ENCODE assay signal across 24 cellular contexts in genomic region chr17:7224110-7224509, GRCh38. TPM values are rescaled to one million over a fixed set of nuclear protein-coding genes. Genes with fewer than 3 reads are reported as not detected.
DNase-seq lines count a peak whose midpoint lies in the region; ATAC-seq, FAIRE-seq and TF ChIP-seq lines count a peak whose summit lies in the region.
"Had no signal": no experiment of that assay in that cellular context is flagged by ENCODE, and none has a peak within 500 bp of the region (broad histone marks: within the 10 kb centered on the region; RNA-seq: fewer than 3 reads in every experiment).

No MANE protein-coding gene starts in this region.

- FAIRE-seq in H54 (lab: Jason Lieb, UNC): no peak
- FAIRE-seq: endometrium, RCC 7860 had no signal

- H3K27ac ChIP-seq in C4-2B (peak overlapping the region; percentile 100), adrenal gland (peak overlapping the region in 4 of 5 donors; percentile 38 to 100 (median 44)), heart left ventricle (peak overlapping the region in 4 of 12 donors; percentile 8 to 69 (median 18)), lower lobe of right lung (no peak overlapping the region)
- H3K27ac ChIP-seq: left lung, SK-N-MC had no signal

- 32 to 55% (median 40%) methylated on average over 1 to 10 of the region's 10 CpGs for WGBS in adrenal gland, 4 donors
- 64 to 76% (median 70%) methylated on average over 10 of the region's 10 CpGs for WGBS in heart left ventricle, 4 donors

- H3K4me3 Mint-ChIP-seq in neural crest cell: peak overlapping the region; percentile 98
- H3K4me3 Mint-ChIP-seq: activated CD4-positive, alpha-beta T cell treated with anti-CD3 and anti-CD28 coated beads, Interleukin-2, amount 10 ng/mL, durations not matched to agents 24 days and 14 days; activated naive CD8-positive, alpha-beta T cell treated with anti-CD3 and anti-CD28 coated beads for 36 hours; CD14-positive monocyte; T-helper 17 cell had no signal

- TF ChIP-seq POLR2A in adrenal gland (IDR thresholded peaks at IDR 0.05) (peak in 1 of 2 donors; percentile 27), heart left ventricle (IDR thresholded peaks at IDR 0.05) (no peak), H54 (IDR thresholded peaks at IDR 0.05; ENCODE audit: low read depth, low read length) (no peak)

- peaks cover 22% of the 10 kb centered on the region for H3K4me1 Mint-ChIP-seq in neural crest cell

- intact Hi-C loops in adrenal gland (cut with DNase I) (no loop called here), heart left ventricle (cut with DNase I) (no loop called here), lower lobe of right lung (cut with DNase I) (no loop called here)

- DNase-seq in adrenal gland (peak in 4 of 7 donors; percentile 51 to 66 (median 61)), heart left ventricle (peak in 3 of 5 donors; percentile 21 to 56 (median 24)), neural crest cell (ENCODE audit: low read depth, low spot score) (no peak), lower lobe of right lung (no peak), middle frontal gyrus (ENCODE audit: extremely low spot score, low spot score) (no peak), H54 (ENCODE audit: insufficient read length, low spot score) (no peak)
- DNase-seq: activated CD4-positive, alpha-beta T cell treated with anti-CD3 and anti-CD28 coated beads, Interleukin-2, amount 10 ng/mL, durations not matched to agents 24 days and 14 days; activated naive CD8-positive, alpha-beta T cell treated with anti-CD3 and anti-CD28 coated beads for 36 hours; head of caudate nucleus; KG1; left lung; MV-4-11; NCI-H526; T-helper 17 cell had no signal

- H3K4me3 ChIP-seq in adrenal gland (no peak overlapping the region), heart left ventricle (no peak overlapping the region), lower lobe of right lung (no peak overlapping the region)
- H3K4me3 ChIP-seq: coronary artery, left lung, mucosa of descending colon, SK-N-MC had no signal

- H3K27ac Mint-ChIP-seq in neural crest cell (ENCODE audit: unreplicated experiment): no peak overlapping the region
- H3K27ac Mint-ChIP-seq: activated CD4-positive, alpha-beta T cell treated with anti-CD3 and anti-CD28 coated beads, Interleukin-2, amount 10 ng/mL, durations not matched to agents 24 days and 14 days; activated naive CD8-positive, alpha-beta T cell treated with anti-CD3 and anti-CD28 coated beads for 36 hours; activated T-helper 2 cell treated with anti-CD3 and anti-CD28 coated beads, Interferon-gamma antibody, Interleukin-2, Interleukin-4, amounts not matched to agents 10 μg/mL and 5 μg/mL and 100 μg/mL, durations not matched to agents 14 hours and 24 hours and 36 hours; H9; T-helper 17 cell had no signal

- H3K9me3 Mint-ChIP-seq in neural crest cell: no peaks in the 10 kb centered on the region
- H3K9me3 Mint-ChIP-seq: activated CD4-positive, alpha-beta T cell treated with anti-CD3 and anti-CD28 coated beads, Interleukin-2, amount 10 ng/mL, durations not matched to agents 24 days and 14 days; activated naive CD8-positive, alpha-beta T cell treated with anti-CD3 and anti-CD28 coated beads for 36 hours; activated T-helper 2 cell treated with anti-CD3 and anti-CD28 coated beads, Interferon-gamma antibody, Interleukin-2, Interleukin-4, amounts not matched to agents 10 μg/mL and 5 μg/mL and 100 μg/mL, durations not matched to agents 14 hours and 24 hours and 36 hours; H9 had no signal

- ATAC-seq in heart left ventricle (no peak), lower lobe of right lung (no peak), HG03457 (IDR thresholded peaks at IDR 0.05; ENCODE audit: unreplicated experiment) (no peak)
- ATAC-seq: left lung, mucosa of descending colon, T-helper 17 cell had no signal

- H3K36me3 ChIP-seq in adrenal gland (replicated peaks in 1 of 2) (peaks cover 0 to 71% of the 10 kb centered on the region in 2 donors), heart left ventricle (peaks cover 0 to 84% (median 81%) of the 10 kb centered on the region in 9 donors), lower lobe of right lung (peaks cover 79% of the 10 kb centered on the region)

- H3K27me3 ChIP-seq in adrenal gland: no peaks in the 10 kb centered on the region
- no peaks in the 10 kb centered on the region for H3K27me3 ChIP-seq in heart left ventricle
- no peaks in the 10 kb centered on the region for H3K27me3 ChIP-seq in lower lobe of right lung (ENCODE audit: low read depth)
- H3K27me3 ChIP-seq: left lung had no signal

- H3K27me3 Mint-ChIP-seq in neural crest cell (ENCODE audit: low read depth): peaks cover 22% of the 10 kb centered on the region
- H3K27me3 Mint-ChIP-seq: activated CD4-positive, alpha-beta T cell treated with anti-CD3 and anti-CD28 coated beads, Interleukin-2, amount 10 ng/mL, durations not matched to agents 24 days and 14 days; activated naive CD8-positive, alpha-beta T cell treated with anti-CD3 and anti-CD28 coated beads for 36 hours; T-helper 17 cell had no signal

- no peaks in the 10 kb centered on the region for H3K9me3 ChIP-seq in adrenal gland (replicated peaks in 1 of 3)
- H3K9me3 ChIP-seq in heart left ventricle: no peaks in the 10 kb centered on the region
- no peaks in the 10 kb centered on the region for H3K9me3 ChIP-seq in lower lobe of right lung
- H3K9me3 ChIP-seq: left lung, mucosa of descending colon had no signal

- TF ChIP-seq CTCF in C4-2B (conservative IDR thresholded peaks at IDR 0.05) (no peak), adrenal gland (IDR thresholded peaks at IDR 0.05) (no peak), heart left ventricle (IDR thresholded peaks at IDR 0.05) (no peak), neural crest cell (conservative IDR thresholded peaks at IDR 0.05) (no peak), lower lobe of right lung (IDR thresholded peaks at IDR 0.05) (no peak)

- peaks cover 15% of the 10 kb centered on the region for H3K36me3 Mint-ChIP-seq in neural crest cell (ENCODE audit: low read depth)

- H3K4me1 ChIP-seq in adrenal gland (replicated peaks in 1 of 2) (peaks cover 26 to 47% of the 10 kb centered on the region in 2 donors), heart left ventricle (peaks cover 6 to 55% (median 27%) of the 10 kb centered on the region in 12 donors), lower lobe of right lung (peaks cover 19% of the 10 kb centered on the region)

RNA-seq across cellular contexts. Expression of gene ACADVL, which starts 4.4 kb away (rescaled TPM):
- 1,000 to 10,000 TPM; 1,309 to 2,378 (median 1,772) TPM for total RNA-seq in adrenal gland
- polyA plus RNA-seq in adrenal gland: 1,000 to 10,000 TPM in 2 of 3 donors, 100 to 1,000 TPM in 1; 972 to 6,098 (median 5,777) TPM
- 1,000 to 10,000 TPM in 7 of 9 donors, 100 to 1,000 TPM in 2; 874 to 2,110 (median 1,385) TPM for total RNA-seq in heart left ventricle
- polyA plus RNA-seq in heart left ventricle: 1,000 to 10,000 TPM in 1 of 2 donors, 100 to 1,000 TPM in 1; 601 to 2,758 TPM
- total RNA-seq in neural crest cell: 215 and 220 TPM in 2 replicates
- 576 TPM for total RNA-seq in lower lobe of right lung

RNA-seq across cellular contexts. Expression of gene DLG4, which starts 4.5 kb away (rescaled TPM):
- total RNA-seq in adrenal gland (10 to 100 TPM; 17.7 to 70.2 (median 31.9) TPM), heart left ventricle (10 to 100 TPM; 12.0 to 24.3 (median 16.6) TPM), neural crest cell (49.4 and 51.4 TPM in 2 replicates), lower lobe of right lung (29.3 TPM)
- polyA plus RNA-seq in adrenal gland (100 to 1,000 TPM in 1 of 3 donors, 10 to 100 TPM in 2; 19.1 to 172 (median 29.6) TPM), heart left ventricle (10 to 100 TPM in 1 of 2 donors, 1 to 10 TPM in 1; 5.3 to 15.5 TPM)

RNA-seq across cellular contexts. Expression of gene DVL2, which starts 10.2 kb away (rescaled TPM):
- total RNA-seq in adrenal gland (10 to 100 TPM; 25.2 to 87.2 (median 47.9) TPM), heart left ventricle (10 to 100 TPM; 14.0 to 28.6 (median 17.8) TPM), neural crest cell (130 and 140 TPM in 2 replicates), lower lobe of right lung (46.4 TPM)
- polyA plus RNA-seq in adrenal gland (10 to 100 TPM; 11.8 to 80.9 (median 19.2) TPM), heart left ventricle (10 to 100 TPM; 13.0 to 15.6 TPM)

RNA-seq across cellular contexts. Expression of gene PHF23, which starts 15.1 kb away (rescaled TPM):
- total RNA-seq in adrenal gland: 100 to 1,000 TPM in 1 of 8 donors, 10 to 100 TPM in 7; 33.5 to 141 (median 64.5) TPM
- polyA plus RNA-seq in adrenal gland: 10 to 100 TPM; 28.0 to 80.3 (median 49.6) TPM
- 10 to 100 TPM; 19.1 to 36.7 (median 23.0) TPM for total RNA-seq in heart left ventricle
- 10 to 100 TPM; 13.7 to 31.8 TPM for polyA plus RNA-seq in heart left ventricle
- total RNA-seq in neural crest cell: 72.7 and 75.2 TPM in 2 replicates
- 33.9 TPM for total RNA-seq in lower lobe of right lung

RNA-seq across cellular contexts. Expression of gene GABARAP, which starts 18.1 kb away (rescaled TPM):
- total RNA-seq in adrenal gland: 1,000 to 10,000 TPM in 1 of 8 donors, 100 to 1,000 TPM in 7; 195 to 1,049 (median 840) TPM
- polyA plus RNA-seq in adrenal gland: 1,000 to 10,000 TPM in 2 of 3 donors, 100 to 1,000 TPM in 1; 694 to 1,285 (median 1,047) TPM
- total RNA-seq in heart left ventricle: 100 to 1,000 TPM; 293 to 591 (median 491) TPM
- 100 to 1,000 TPM; 580 to 674 TPM for polyA plus RNA-seq in heart left ventricle
- 470 and 479 TPM in 2 replicates for total RNA-seq in neural crest cell
- total RNA-seq in lower lobe of right lung: 587 TPM

Comparison
In these comparisons a context has a peak if more than half of its experiments do, and no peak if none do; other contexts are left out.
1. DNase-seq: peak in adrenal gland (4 of 7) and heart left ventricle (3 of 5); none in neural crest cell (single experiment), lower lobe of right lung (single experiment), middle frontal gyrus (single experiment) and H54 (single experiment).